Comparison of ENCODE assay signal across 1 cellular context in the genomic region with DNA sequence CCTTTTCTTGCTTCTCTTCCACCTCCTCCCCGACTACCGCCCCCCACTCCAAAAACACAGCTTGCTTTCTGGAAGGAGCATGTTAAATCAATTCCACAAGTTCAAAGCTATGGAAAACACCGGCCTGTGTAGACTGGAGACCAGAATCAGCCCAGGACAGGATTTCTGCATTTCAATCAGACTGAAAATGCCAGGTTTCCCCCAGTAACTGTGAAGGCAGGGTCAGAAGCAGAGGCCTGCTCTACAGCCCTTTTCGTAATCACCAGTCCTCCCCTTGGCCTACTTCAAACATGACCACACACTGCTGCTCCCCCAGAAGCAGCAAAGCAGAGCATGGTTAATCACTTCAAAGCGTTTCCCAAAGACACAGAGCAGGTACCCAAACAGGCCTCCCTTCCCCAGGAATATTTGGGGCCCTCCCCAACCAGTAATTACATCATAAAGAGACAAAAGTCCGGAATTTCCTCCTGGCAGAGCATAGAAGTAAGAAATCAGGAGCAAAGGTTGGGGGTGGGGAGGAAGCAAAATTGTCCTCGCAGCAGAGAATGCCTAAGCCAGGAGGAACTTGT.
TF ChIP-seq lines count a peak whose summit lies in the region.

No MANE protein-coding gene starts in this region.

TF ChIP-seq in A549, 52 proteins besides CTCF, POLR2A, EP300 and RAD21 (continued from another document):
- TF ChIP-seq HMGXB4 (CRISPR knock-in tag; IDR thresholded peaks at IDR 0.05; ENCODE audit: borderline replicate concordance) (no peak), TP53 (CRISPR knock-in tag; IDR thresholded peaks at IDR 0.05) (no peak), BCL3 (IDR thresholded peaks at IDR 0.05) (peak; percentile 61; the same call in 1 of the 3 replicates), ZSCAN20 (CRISPR knock-in tag; IDR thresholded peaks at IDR 0.05) (no peak), KDM5A (IDR thresholded peaks at IDR 0.05) (no peak), CHD4 (IDR thresholded peaks at IDR 0.05; ENCODE audit: borderline replicate concordance) (no peak), MAFK (IDR thresholded peaks at IDR 0.05; ENCODE audit: partially characterized antibody) (peak; percentile 1), ELK1 (IDR thresholded peaks at IDR 0.05; ENCODE audit: low read depth, low read length) (no peak), TFCP2L1 (CRISPR knock-in tag; IDR thresholded peaks at IDR 0.05) (no peak), JUNB (IDR thresholded peaks at IDR 0.05) (peak; percentile 23; the same call in 1 of the 2 replicates), ATOH8 (CRISPR knock-in tag; IDR thresholded peaks at IDR 0.05; ENCODE audit: low read depth) (peak; percentile 1; the same call in 1 of the 2 replicates), ZNF302 (CRISPR knock-in tag; IDR thresholded peaks at IDR 0.05) (0 out of 2 replicates have a peak, but pooled peaks have one; percentile 13)
